Comparison of ENCODE assay signal across 8 cellular contexts in genomic region chr17:64661731-64661980, GRCh38. TPM values are rescaled to one million over a fixed set of nuclear protein-coding genes. Genes with fewer than 3 reads are reported as not detected.
DNase-seq lines count a peak whose midpoint lies in the region; ATAC-seq and TF ChIP-seq lines count a peak whose summit lies in the region.

No MANE protein-coding gene starts in this region.

- DNase-seq in BJ (ENCODE audit: low read depth) (no peak), T-helper 17 cell (no peak), fibroblast of mammary gland (ENCODE audit: low read depth) (no peak), trophoblast cell (no peak), hippocampal formation (lab: John Stamatoyannopoulos, UW) (no peak), SKM-1 (lab: John Stamatoyannopoulos, UW; ENCODE audit: unreplicated experiment) (no peak), UCSD-AML1 (lab: John Stamatoyannopoulos, UW; ENCODE audit: unreplicated experiment) (no peak)

- peaks cover 11% of the 10 kb centered on the region for H3K79me1 ChIP-seq in trophoblast cell (ENCODE audit: low read length)

- no peaks in the 10 kb centered on the region for H3K9me3 ChIP-seq in T-helper 17 cell (ENCODE audit: control insufficient read depth, low read length, poor library complexity, severe bottlenecking)
- H3K9me3 ChIP-seq in trophoblast cell (ENCODE audit: insufficient read depth, low read depth, low read length), result no peaks in the 10 kb centered on the region

- H4K91ac ChIP-seq in trophoblast cell (ENCODE audit: low read depth, low read length), result peak overlapping the region; percentile 92

- peak overlapping the region; percentile 91 for H3K27ac ChIP-seq in trophoblast cell (ENCODE audit: low read depth, low read length)

- H3K79me2 ChIP-seq in trophoblast cell (ENCODE audit: control insufficient read depth, insufficient read depth, low read length, poor library complexity), result peaks cover 10% of the 10 kb centered on the region

- H3K4me3 ChIP-seq in BJ (ENCODE audit: low read depth, low read length) (peak overlapping the region; percentile 86), fibroblast of mammary gland (ENCODE audit: control insufficient read depth, low read depth, low read length) (peak overlapping the region; percentile 81), trophoblast cell (ENCODE audit: low read depth, low read length) (peak overlapping the region; percentile 81)

- CTCF ChIA-PET in BJ (lab: Yijun Ruan, JAX), result no interaction called here

- H4K12ac ChIP-seq in trophoblast cell (ENCODE audit: low read depth, low read length), result peak overlapping the region; percentile 22

- H3K4me1 ChIP-seq in trophoblast cell (ENCODE audit: control insufficient read depth in 1 of 2, insufficient read depth in 2 of 2, low read length in 2 of 2), result peaks cover 2 to 3% of the 10 kb centered on the region in 2 experiments

- no peaks in the 10 kb centered on the region for H3K27me3 Mint-ChIP-seq in T-helper 17 cell

- no peak overlapping the region for H3K23ac ChIP-seq in trophoblast cell (ENCODE audit: low read length)

- peak overlapping the region; percentile 91 for H3K27ac Mint-ChIP-seq in T-helper 17 cell

- no peak overlapping the region for H3K4ac ChIP-seq in trophoblast cell (ENCODE audit: low read depth, low read length)

- POLR2A ChIA-PET in BJ (lab: Charles Lee), result no interaction called here

- peaks cover 31% of the 10 kb centered on the region for H3K4me1 Mint-ChIP-seq in T-helper 17 cell

- no peak overlapping the region for H2AK5ac ChIP-seq in trophoblast cell (ENCODE audit: low read length)

- ATAC-seq in GM21723 (IDR thresholded peaks at IDR 0.05; ENCODE audit: unreplicated experiment) (peak; percentile 47), T-helper 17 cell (no peak)

- H3K27me3 ChIP-seq in BJ (ENCODE audit: control insufficient read depth, insufficient read depth, low read length), result no peaks in the 10 kb centered on the region
- H3K27me3 ChIP-seq in trophoblast cell (ENCODE audit: insufficient read depth, low read length), result no peaks in the 10 kb centered on the region

- H3K4me2 ChIP-seq in trophoblast cell (ENCODE audit: low read length), result peak overlapping the region; percentile 90

- no CpG with 5 or more reads among the region's 32 CpGs for WGBS in trophoblast cell (ENCODE audit: extremely low coverage, insufficient coverage, insufficient read length)

- peaks cover 2% of the 10 kb centered on the region for H3K36me3 Mint-ChIP-seq in T-helper 17 cell (ENCODE audit: low read depth)

- H2BK120ac ChIP-seq in trophoblast cell (ENCODE audit: insufficient read depth, low read length, poor library complexity), result peak overlapping the region; percentile 26

- TF ChIP-seq CTCF in BJ (IDR thresholded peaks at IDR 0.05; ENCODE audit: insufficient read depth, low read depth, low read length), result no peak
- no peak for TF ChIP-seq CTCF in fibroblast of mammary gland (conservative IDR thresholded peaks at IDR 0.05; ENCODE audit: control insufficient read depth, insufficient read depth, low read depth, low read length)

- peak overlapping the region; percentile 97 for H3K4me3 Mint-ChIP-seq in T-helper 17 cell

- peak overlapping the region; percentile 83 for H3K14ac ChIP-seq in trophoblast cell (ENCODE audit: low read length)

- H3K36me3 ChIP-seq in BJ (ENCODE audit: control insufficient read depth, insufficient read depth, low read length) (no peaks in the 10 kb centered on the region), trophoblast cell (ENCODE audit: control insufficient read depth in 1 of 2, insufficient read depth in 2 of 2, low read length in 2 of 2) (no peaks in the 10 kb centered on the region)

- peak overlapping the region; percentile 83 for H4K8ac ChIP-seq in trophoblast cell (ENCODE audit: low read depth, low read length)

- peak overlapping the region; percentile 85 for H2BK5ac ChIP-seq in trophoblast cell (ENCODE audit: low read depth, low read length, poor library complexity)

- peak overlapping the region; percentile 92 for H3K9ac ChIP-seq in trophoblast cell (ENCODE audit: low read length)

- H2AFZ ChIP-seq in trophoblast cell (ENCODE audit: insufficient read depth, low read length, poor library complexity), result no peak overlapping the region

- H3K18ac ChIP-seq in trophoblast cell (ENCODE audit: low read length), result peak overlapping the region; percentile 78

- H2BK12ac ChIP-seq in trophoblast cell (ENCODE audit: low read length), result no peak overlapping the region

RNA-seq across cellular contexts. Expression of gene SMURF2, which starts 0.5 kb away (rescaled TPM):
- polyA plus RNA-seq in BJ (2011; rRNA removed), result 18.8 and 38.5 TPM in 2 replicates
- 48.1 and 52.1 TPM in 2 replicates for polyA minus RNA-seq in BJ (2011; rRNA and poly(A)+ RNA removed)
- total RNA-seq in T-helper 17 cell, result 10 to 100 TPM; 25.4 to 26.6 TPM
- polyA plus RNA-seq in trophoblast cell (2013), result 44.7 TPM in 2 replicates
